In genomic region chr2:160918909-160919503, GRCh38 we compare ENCODE assay signal across 9 cellular contexts.
DNase-seq lines count a peak whose midpoint lies in the region; ATAC-seq and TF ChIP-seq lines count a peak whose summit lies in the region.
"Had no signal": no experiment of that assay in that cellular context is flagged by ENCODE, and none has a peak within 500 bp of the region (broad histone marks: within the 10 kb centered on the region; RNA-seq: fewer than 3 reads in every experiment).

No MANE protein-coding gene starts in this region.

- no peak overlapping the region for H3K4ac ChIP-seq in mesendoderm (ENCODE audit: low read depth, low read length)

- no peaks in the 10 kb centered on the region for H3K4me1 Mint-ChIP-seq in endothelial cell (ENCODE audit: unreplicated experiment)
- H3K4me1 Mint-ChIP-seq: CD4-positive, CD25-positive, alpha-beta regulatory T cell had no signal

- H3K23ac ChIP-seq in mesendoderm (ENCODE audit: low read length): no peak overlapping the region

- no peaks in the 10 kb centered on the region for H3K4me1 ChIP-seq in mesendoderm (ENCODE audit: control insufficient read depth, low read depth, low read length)

- no peak overlapping the region for H2BK120ac ChIP-seq in mesendoderm (ENCODE audit: low read depth, low read length)

- WGBS in mesendoderm (ENCODE audit: extremely low coverage, insufficient coverage, low lambda C conversion rate): no CpG with 5 or more reads among the region's 4 CpGs

- no peak overlapping the region for H3K18ac ChIP-seq in mesendoderm (ENCODE audit: low read length)

- no peaks in the 10 kb centered on the region for H3K36me3 Mint-ChIP-seq in endothelial cell (ENCODE audit: low read depth, unreplicated experiment)
- H3K36me3 Mint-ChIP-seq: CD4-positive, CD25-positive, alpha-beta regulatory T cell had no signal

- no peak overlapping the region for H3K27ac ChIP-seq in mesendoderm (ENCODE audit: low read depth, low read length)

- no peak overlapping the region for H4K8ac ChIP-seq in mesendoderm (ENCODE audit: low read depth, low read length)

- no peaks in the 10 kb centered on the region for H3K9me3 Mint-ChIP-seq in endothelial cell (ENCODE audit: unreplicated experiment)

- no peaks in the 10 kb centered on the region for H3K36me3 ChIP-seq in mesendoderm (ENCODE audit: control insufficient read depth, insufficient read depth, low read length)

- H3K79me2 ChIP-seq in mesendoderm (ENCODE audit: control insufficient read depth, insufficient read depth, low read length): no peaks in the 10 kb centered on the region

- H3K4me2 ChIP-seq in mesendoderm (ENCODE audit: low read length): no peak overlapping the region

- H3K9ac ChIP-seq in mesendoderm (ENCODE audit: low read length): no peak overlapping the region

- no peak overlapping the region for H3K56ac ChIP-seq in mesendoderm (ENCODE audit: low read length)

- H3K27me3 Mint-ChIP-seq in endothelial cell (ENCODE audit: unreplicated experiment): peaks cover 2% of the 10 kb centered on the region

- TF ChIP-seq CTCF in endothelial cell (IDR thresholded peaks at IDR 0.05; ENCODE audit: unreplicated experiment): peak; percentile 70

- H3K4me3 Mint-ChIP-seq in endothelial cell (ENCODE audit: unreplicated experiment): no peak overlapping the region
- H3K4me3 Mint-ChIP-seq: CD4-positive, CD25-positive, alpha-beta regulatory T cell had no signal

- no peak overlapping the region for H3K27ac Mint-ChIP-seq in endothelial cell (ENCODE audit: unreplicated experiment)
- H3K27ac Mint-ChIP-seq: CD4-positive, CD25-positive, alpha-beta regulatory T cell had no signal

- H2BK15ac ChIP-seq in mesendoderm (replicated peaks; ENCODE audit: low read depth): no peak overlapping the region

- ATAC-seq in GM18502 (IDR thresholded peaks at IDR 0.05; ENCODE audit: poor library complexity, unreplicated experiment) (no peak), GM21619 (IDR thresholded peaks at IDR 0.05; ENCODE audit: unreplicated experiment) (no peak)

- H2AK5ac ChIP-seq in mesendoderm (ENCODE audit: low read length): no peak overlapping the region

- no peaks in the 10 kb centered on the region for H3K79me1 ChIP-seq in mesendoderm (ENCODE audit: low read length)

- H2BK5ac ChIP-seq in mesendoderm (ENCODE audit: low read length): no peak overlapping the region

- DNase-seq in NCI-H2029 treated with DMSO at 0.1 percent for 48 hours (lab: John Stamatoyannopoulos, UW) (peak; percentile 12), NCI-H2029 (lab: John Stamatoyannopoulos, UW) (no peak), M059J (ENCODE audit: low read depth) (peak; percentile 60), endothelial cell (ENCODE audit: low spot score) (peak; percentile 76), mesendoderm (peak; percentile 79)
- DNase-seq in activated CD4-positive, alpha-beta T cell treated with anti-CD3 and anti-CD28 coated beads for 24 hours (ENCODE audit: low read depth in 2 of 2): peak; percentile 2 to 3

- no peak overlapping the region for H4K5ac ChIP-seq in mesendoderm (ENCODE audit: low read length)

- H3K27me3 ChIP-seq in mesendoderm (ENCODE audit: insufficient read depth, low read length, poor library complexity): no peaks in the 10 kb centered on the region

- no peak overlapping the region for H3K4me3 ChIP-seq in mesendoderm (ENCODE audit: low read length)
